8 cellular contexts compared by ENCODE assay signal in genomic region chr20:49188101-49188784, GRCh38. TPM values are rescaled to one million over a fixed set of nuclear protein-coding genes. Genes with fewer than 3 reads are reported as not detected.
DNase-seq lines count a peak whose midpoint lies in the region; TF ChIP-seq lines count a peak whose summit lies in the region.

Gene STAU1, minus strand, starts transcription at chr20:49188334. Its CDS starts 22,133 bp downstream, at chr20:49166201.

- H2AFZ ChIP-seq in neuron (ENCODE audit: low read depth, low read length) = peak within 1 kb of the TSS; percentile 79

- peak within 1 kb of the TSS; percentile 79 for H3K4me3 ChIP-seq in neuron (ENCODE audit: low read length)

- no peaks in the 10 kb centered on the region for H3K9me3 ChIP-seq in neuron (ENCODE audit: low read length)

- POLR2A ChIA-PET in HEK293T (lab: Yijun Ruan, JAX) = interaction anchor here (0.6 to 1.7 kb wide), 4 partner anchors 9 to 31 kb away, joined by 3 to 7 read pairs (median 4); partner anchors contain the start of gene DDX27

- H3K4me1 ChIP-seq in neuron (ENCODE audit: insufficient read depth, low read length) = peaks cover 7% of the 10 kb centered on the region

- DNase-seq in GM03348 (ENCODE audit: low spot score) = peak; percentile 99
- peak; percentile 95 for DNase-seq in HEK293T (ENCODE audit: extremely low spot score)
- DNase-seq in NAMALWA (ENCODE audit: low spot score) = peak; percentile 95
- peak; percentile 96 for DNase-seq in SK-MEL-5 (ENCODE audit: low read depth, low spot score)
- peak; percentile 93 for DNase-seq in activated naive CD4-positive, alpha-beta T cell treated with Interleukin-2 at 50 U/mL for 16 hours
- peak; percentile 91 for DNase-seq in foreskin melanocyte
- DNase-seq in stromal cell of bone marrow (ENCODE audit: low read depth) = peak; percentile 92

- CTCF ChIA-PET in HEK293T (lab: Yijun Ruan, JAX) = interaction anchor here (2.2 kb wide), 1 partner anchor 29 kb away, joined by 5 read pairs; no protein-coding TSS in a partner anchor

- H3K36me3 ChIP-seq in neuron (ENCODE audit: insufficient read depth, low read length) = peaks cover 5% of the 10 kb centered on the region

- in situ Hi-C loops in SK-MEL-5 (cut with HindIII; ENCODE audit: low pct_unique_long_range_greater_than_20kb, low sequenced_read_pairs) = loop anchor here (10.0 kb wide), 1 partner anchor 53 kb away; no protein-coding TSS in a partner anchor

- no peaks in the 10 kb centered on the region for H3K27me3 ChIP-seq in neuron (ENCODE audit: insufficient read depth, low read length)

TF ChIP-seq in HEK293T, 16 proteins besides CTCF, POLR2A, EP300 and RAD21:
- TF ChIP-seq ZNF384 (IDR thresholded peaks at IDR 0.05) = no peak
- no peak for TF ChIP-seq TARDBP (IDR thresholded peaks at IDR 0.05)
- no peak for TF ChIP-seq PKNOX1 (IDR thresholded peaks at IDR 0.05)
- TF ChIP-seq ELF4 (IDR thresholded peaks at IDR 0.05) = peak; percentile 37; the same call in 1 of the 2 replicates
- TF ChIP-seq L3MBTL2 (conservative IDR thresholded peaks at IDR 0.05) = 0 out of 2 replicates have a peak, but pooled peaks have one; percentile 33
- peak; percentile 69; the same call in 1 of the 2 replicates for TF ChIP-seq SUZ12 (IDR thresholded peaks at IDR 0.05)

RNA-seq across cellular contexts. Expression of gene STAU1, which starts in this region (rescaled TPM):
- total RNA-seq in SK-MEL-5 (2014; rRNA removed; shearing (Covaris generic)) = 40.5 and 42.4 TPM in 2 replicates
- 80.7 and 102 TPM in 2 replicates for polyA plus RNA-seq in SK-MEL-5 (2015; cell fraction: cytosol; rRNA removed)
- 30.6 and 31.6 TPM in 2 replicates for polyA plus RNA-seq in SK-MEL-5 (2015; cell fraction: nucleus; rRNA removed)

Comparison
In these comparisons a context has a peak if more than half of its experiments do, and no peak if none do; other contexts are left out.
1. Peak in every context shown above with its lines: DNase-seq and H3K4me3 ChIP-seq.